Comparison of ENCODE assay signal across 8 cellular contexts in the genomic region with DNA sequence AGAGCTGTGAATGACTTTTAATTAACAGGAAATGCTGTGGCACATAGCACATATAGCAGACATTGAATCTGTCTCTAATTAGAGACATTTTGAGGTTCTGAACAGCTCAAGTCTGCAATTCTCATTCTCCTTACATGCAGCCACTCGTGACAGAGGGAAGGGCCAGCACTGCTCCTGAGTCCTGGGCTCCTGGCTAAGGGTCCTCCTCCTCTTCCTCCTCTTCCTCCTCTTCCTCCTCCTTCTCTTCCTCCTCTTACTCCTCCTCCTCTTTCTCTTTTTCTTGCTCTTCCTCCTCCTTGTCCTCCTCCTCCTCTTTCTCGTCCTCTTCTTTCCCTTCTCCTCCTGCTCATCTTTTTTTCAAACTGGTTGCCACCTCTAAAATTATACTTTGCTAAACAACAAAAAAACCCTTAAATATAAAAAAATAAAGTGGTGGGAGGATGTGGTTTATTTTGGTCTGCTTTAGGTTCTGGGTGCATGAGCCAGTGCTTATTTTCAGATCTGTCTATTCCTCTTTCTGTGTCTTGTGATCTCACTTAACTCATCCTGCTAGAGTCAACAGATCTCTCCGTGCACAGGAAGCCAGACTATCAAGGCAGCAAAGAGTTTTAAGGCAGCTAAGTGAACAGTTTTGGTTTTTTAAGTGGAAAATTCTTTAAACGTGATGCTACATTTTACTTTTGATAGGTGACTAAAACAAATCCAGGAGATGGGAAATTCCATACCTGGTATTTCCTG.
DNase-seq lines count a peak whose midpoint lies in the region; ATAC-seq and TF ChIP-seq lines count a peak whose summit lies in the region.

No MANE protein-coding gene starts in this region.

- H3K4me1 Mint-ChIP-seq in activated T-helper 1 cell treated with anti-CD3 and anti-CD28 coated beads, Interleukin-12 subunit alpha, Interleukin-12 subunit beta, Interleukin-2, Interleukin-4 antibody, amounts not matched to agents 30 ng/mL and 10 ng/mL and 1 ng/mL, durations not matched to agents 14 hours and 24 hours and 36 hours (ENCODE audit: low read depth): peaks cover 33% of the 10 kb centered on the region
- peaks cover 50% of the 10 kb centered on the region for H3K4me1 Mint-ChIP-seq in nephron
- H3K4me1 Mint-ChIP-seq in GM23338: peaks cover 24% of the 10 kb centered on the region

- H3K4me3 ChIP-seq in DOHH2 (ENCODE audit: low read length) (peak overlapping the region; percentile 71), GM23338 (no peak overlapping the region)

- H3F3A ChIP-seq in DOHH2 (ENCODE audit: control insufficient read depth, insufficient read depth): peaks cover 22% of the 10 kb centered on the region
- no peaks in the 10 kb centered on the region for H3F3A ChIP-seq in GM23338 (replicated peaks; ENCODE audit: low read depth)

- H3K4me1 ChIP-seq in DOHH2 (ENCODE audit: control insufficient read depth, low read length) (peaks cover 54% of the 10 kb centered on the region), GM23338 (ENCODE audit: insufficient read depth) (peaks cover 16% of the 10 kb centered on the region)

- no peaks in the 10 kb centered on the region for H3K9me2 ChIP-seq in DOHH2 (replicated peaks; ENCODE audit: control insufficient read depth, low read length)
- H3K9me2 ChIP-seq in GM23338 (ENCODE audit: insufficient read depth): peaks cover 11% of the 10 kb centered on the region; the same call in 1 of the 2 replicates

- peak overlapping the region; percentile 24 for H3K4me3 Mint-ChIP-seq in activated T-helper 1 cell treated with anti-CD3 and anti-CD28 coated beads, Interleukin-12 subunit alpha, Interleukin-12 subunit beta, Interleukin-2, Interleukin-4 antibody, amounts not matched to agents 30 ng/mL and 10 ng/mL and 1 ng/mL, durations not matched to agents 14 hours and 24 hours and 36 hours
- H3K4me3 Mint-ChIP-seq in nephron (no peak overlapping the region), GM23338 (no peak overlapping the region; the same call in 2 of the 3 replicates)

- H3K9me3 Mint-ChIP-seq in activated T-helper 1 cell treated with anti-CD3 and anti-CD28 coated beads, Interleukin-12 subunit alpha, Interleukin-12 subunit beta, Interleukin-2, Interleukin-4 antibody, amounts not matched to agents 30 ng/mL and 10 ng/mL and 1 ng/mL, durations not matched to agents 14 hours and 24 hours and 36 hours: peaks cover 11% of the 10 kb centered on the region
- H3K9me3 Mint-ChIP-seq in nephron: peaks cover 5% of the 10 kb centered on the region
- H3K9me3 Mint-ChIP-seq in GM23338: peaks cover 15% of the 10 kb centered on the region

- H3K4me2 ChIP-seq in DOHH2 (ENCODE audit: low read length) (peak overlapping the region; percentile 95), GM23338 (no peak overlapping the region)

- no peak overlapping the region for H2AFZ ChIP-seq in GM23338

- H4K20me1 ChIP-seq in DOHH2 (ENCODE audit: control insufficient read depth, insufficient read depth, low read depth, low read length) (no peaks in the 10 kb centered on the region), GM23338 (replicated peaks; ENCODE audit: insufficient read depth) (no peaks in the 10 kb centered on the region)

- H3K27me3 Mint-ChIP-seq in activated T-helper 1 cell treated with anti-CD3 and anti-CD28 coated beads, Interleukin-12 subunit alpha, Interleukin-12 subunit beta, Interleukin-2, Interleukin-4 antibody, amounts not matched to agents 30 ng/mL and 10 ng/mL and 1 ng/mL, durations not matched to agents 14 hours and 24 hours and 36 hours (ENCODE audit: insufficient read depth): no peaks in the 10 kb centered on the region
- H3K27me3 Mint-ChIP-seq in nephron (ENCODE audit: low read depth): peaks cover 18% of the 10 kb centered on the region
- peaks cover 24% of the 10 kb centered on the region for H3K27me3 Mint-ChIP-seq in GM23338 (ENCODE audit: insufficient read depth, low read depth, poor library complexity)

- intact Hi-C loops in activated T-helper 1 cell treated with anti-CD3 and anti-CD28 coated beads, Interleukin-12 subunit alpha, Interleukin-12 subunit beta, Interleukin-2, Interleukin-4 antibody, amounts not matched to agents 30 ng/mL and 10 ng/mL and 1 ng/mL, durations not matched to agents 14 hours and 24 hours and 36 hours (cut with micrococcal nuclease): loop anchor here (5.0 kb wide), 2 partner anchors 455 to 970 kb away; a partner anchor contains a TSS

- peaks cover 10% of the 10 kb centered on the region for H3K9me3 ChIP-seq in DOHH2 (ENCODE audit: control insufficient read depth, insufficient read depth, low read length)

- DNase-seq in activated T-helper 1 cell treated with anti-CD3 and anti-CD28 coated beads, Interleukin-12 subunit alpha, Interleukin-12 subunit beta, Interleukin-2, Interleukin-4 antibody, amounts not matched to agents 30 ng/mL and 10 ng/mL and 1 ng/mL, durations not matched to agents 14 hours and 24 hours and 36 hours (ENCODE audit: low spot score): peak; percentile 31
- DNase-seq in mucosa of gallbladder (ENCODE audit: low spot score) (no peak), NK-92 (lab: John Stamatoyannopoulos, UW; ENCODE audit: unreplicated experiment) (no peak), GM23338 (ENCODE audit: low spot score) (no peak)

- H3K27ac ChIP-seq in DOHH2 (ENCODE audit: low read depth, low read length) (peak overlapping the region; percentile 98), GM23338 (ENCODE audit: low read depth) (no peak overlapping the region)

- peak overlapping the region; percentile 72 for H3K27ac Mint-ChIP-seq in activated T-helper 1 cell treated with anti-CD3 and anti-CD28 coated beads, Interleukin-12 subunit alpha, Interleukin-12 subunit beta, Interleukin-2, Interleukin-4 antibody, amounts not matched to agents 30 ng/mL and 10 ng/mL and 1 ng/mL, durations not matched to agents 14 hours and 24 hours and 36 hours
- H3K27ac Mint-ChIP-seq in nephron (peak overlapping the region; percentile 0 to 68 (median 33)), GM23338 (no peak overlapping the region)

- H3K36me3 ChIP-seq in DOHH2 (ENCODE audit: control insufficient read depth, low read length) (peaks cover 8% of the 10 kb centered on the region; the same call in 1 of the 2 replicates), GM23338 (ENCODE audit: insufficient read depth) (no peaks in the 10 kb centered on the region; the same call in 1 of the 2 replicates)

- H3K27me3 ChIP-seq in DOHH2 (ENCODE audit: control insufficient read depth, low read length) (no peaks in the 10 kb centered on the region), GM23338 (ENCODE audit: insufficient read depth) (peaks cover 10% of the 10 kb centered on the region; the same call in 1 of the 2 replicates)

- H3K79me2 ChIP-seq in DOHH2 (ENCODE audit: control insufficient read depth, low read length) (no peaks in the 10 kb centered on the region), GM23338 (replicated peaks; ENCODE audit: insufficient read depth) (no peaks in the 10 kb centered on the region)

- H3K36me3 Mint-ChIP-seq in activated T-helper 1 cell treated with anti-CD3 and anti-CD28 coated beads, Interleukin-12 subunit alpha, Interleukin-12 subunit beta, Interleukin-2, Interleukin-4 antibody, amounts not matched to agents 30 ng/mL and 10 ng/mL and 1 ng/mL, durations not matched to agents 14 hours and 24 hours and 36 hours (ENCODE audit: low read depth): peaks cover 2% of the 10 kb centered on the region
- H3K36me3 Mint-ChIP-seq in nephron (ENCODE audit: low read depth) (no peaks in the 10 kb centered on the region), GM23338 (ENCODE audit: low read depth) (peaks cover 20% of the 10 kb centered on the region)

- ATAC-seq in GM19397 (IDR thresholded peaks at IDR 0.05; ENCODE audit: unreplicated experiment): peak; percentile 75
- ATAC-seq in HG03439 (IDR thresholded peaks at IDR 0.05; ENCODE audit: unreplicated experiment): peak; percentile 79
- no peak for ATAC-seq in GM23338

- TF ChIP-seq CTCF in DOHH2 (IDR thresholded peaks at IDR 0.05; ENCODE audit: low read depth, low read length, poor library complexity, severe bottlenecking) (no peak), nephron (IDR thresholded peaks at IDR 0.05; ENCODE audit: unreplicated experiment in 3 of 3) (no peak), GM23338 (conservative IDR thresholded peaks at IDR 0.05; ENCODE audit: low read depth in 2 of 2) (no peak)

TF ChIP-seq in GM23338, 12 proteins besides CTCF, POLR2A, EP300 and RAD21 (continues in another document):
- TF ChIP-seq EZH2phosphoT487 (IDR thresholded peaks at IDR 0.05; ENCODE audit: unreplicated experiment) (no peak), POLR2AphosphoS5 (IDR thresholded peaks at IDR 0.05; ENCODE audit: low read depth) (no peak), STAT1 (IDR thresholded peaks at IDR 0.05; ENCODE audit: unreplicated experiment) (no peak)
